ENCODE assay signal across 8 cellular contexts in the genomic region with DNA sequence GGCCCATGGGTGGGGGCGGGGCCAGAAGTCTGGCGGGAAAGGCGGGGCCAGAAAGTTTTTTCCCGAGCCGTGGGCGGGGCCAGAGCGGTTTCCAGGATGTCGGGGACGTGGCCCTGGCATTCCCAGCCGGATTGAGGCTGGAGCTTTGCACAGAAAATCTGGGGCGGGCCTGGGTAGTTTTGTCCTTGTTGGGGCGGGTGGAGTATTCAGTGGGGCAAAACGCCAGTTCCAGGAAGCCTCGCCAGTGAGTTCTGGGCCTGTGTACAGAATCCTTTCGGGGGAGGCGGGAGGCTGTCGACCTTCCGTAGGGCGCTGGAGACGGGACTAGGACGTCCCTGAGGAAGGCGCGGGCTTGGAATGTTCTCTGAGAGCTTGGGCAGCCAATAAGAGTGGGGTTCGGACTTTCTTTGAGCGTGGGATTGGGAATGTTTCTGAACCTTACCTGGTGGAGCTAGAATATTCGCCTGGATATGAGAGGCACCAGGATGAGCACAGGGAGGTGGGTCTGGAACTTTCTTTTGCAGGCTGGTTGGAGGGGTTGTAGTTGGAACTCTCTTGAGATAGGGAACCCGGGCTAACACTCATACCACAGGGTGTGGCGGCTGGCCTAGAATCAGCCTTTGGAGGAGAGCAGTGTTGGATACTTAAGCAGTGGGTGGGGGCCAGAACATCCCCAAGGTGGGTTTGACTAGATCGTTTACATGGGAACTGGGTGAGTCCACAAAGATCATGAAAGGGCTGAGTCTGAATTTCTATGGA. TPM values are rescaled to one million over a fixed set of nuclear protein-coding genes. Genes with fewer than 3 reads are reported as not detected.
DNase-seq lines count a peak whose midpoint lies in the region; ATAC-seq, FAIRE-seq and TF ChIP-seq lines count a peak whose summit lies in the region.

No MANE protein-coding gene starts in this region.

- FAIRE-seq in GM12878 (lab: Jason Lieb, UNC) (no peak), urothelium cell line (lab: Jason Lieb, UNC) (no peak)

- peak overlapping the region; percentile 97 for H3K4me2 ChIP-seq in GM12878 (ENCODE audit: control insufficient read depth, insufficient read depth)

- TF ChIP-seq POLR2A in GM12878 (IDR thresholded peaks at IDR 0.05; ENCODE audit: low read depth, low read length) (no peak), tibial nerve (IDR thresholded peaks at IDR 0.05) (peak; percentile 36 to 66)

- TF ChIP-seq EP300 in GM12878 (IDR thresholded peaks at IDR 0.05; ENCODE audit: borderline replicate concordance in 1 of 2, control insufficient read depth in 1 of 2, low read depth in 2 of 2, low read length in 2 of 2), result no peak
- TF ChIP-seq EP300 in tibial nerve (IDR thresholded peaks at IDR 0.05), result peak in 1 of 2 donors; percentile 85

- BruUV-seq in GM12878 (replicated peaks; lab: Mats Ljungman, UMichigan), result TSS peak; percentile 72

- H3K36me3 ChIP-seq in GM12878 (ENCODE audit: control insufficient read depth in 2 of 2, insufficient read depth in 2 of 2, low read length in 1 of 2), result peaks cover 8 to 12% of the 10 kb centered on the region in 2 experiments; a peak in 2 of 4 replicates
- peaks cover 13 to 27% (median 14%) of the 10 kb centered on the region in 4 donors for H3K36me3 ChIP-seq in liver (ENCODE audit: control insufficient read depth in 4 of 4, insufficient read depth in 3 of 4, low read depth in 1 of 4, low read length in 3 of 4)
- peaks cover 0 to 44% (median 16%) of the 10 kb centered on the region in 3 donors for H3K36me3 ChIP-seq in tibial nerve

- SMC1A ChIA-PET in GM12878 (lab: Charles Lee; ENCODE audit: uncharacterized antibody, unreplicated experiment), result interaction anchor here (1.1 to 1.4 kb wide), 3 partner anchors 15 to 70 kb away, joined by 3 to 9 read pairs (median 6); partner anchors contain the start of gene INAFM1

- ATAC-seq in HG03280 (IDR thresholded peaks at IDR 0.05; ENCODE audit: unreplicated experiment), result peak; percentile 0
- ATAC-seq in GM12878, result peak; percentile 19

- H3K9me3 ChIP-seq in GM12878 (replicated peaks; ENCODE audit: control insufficient read depth, insufficient read depth, low read length) (no peaks in the 10 kb centered on the region), liver (ENCODE audit: control insufficient read depth in 4 of 4, low read length in 3 of 4) (no peaks in the 10 kb centered on the region), tibial nerve (no peaks in the 10 kb centered on the region)

- WGBS in GM12878 (ENCODE audit: insufficient coverage, insufficient replicate concordance, low lambda C conversion rate, missing lambda C conversion rate), result 10% methylated on average over 29 of the region's 29 CpGs
- WGBS in liver, result 5% methylated on average over 29 of the region's 29 CpGs
- WGBS in tibial nerve, 2 donors, result 1 to 3% methylated on average over 28 to 29 of the region's 29 CpGs

- no peaks in the 10 kb centered on the region for H4K20me1 ChIP-seq in GM12878 (ENCODE audit: control insufficient read depth, insufficient read depth)

- H2AFZ ChIP-seq in GM12878 (ENCODE audit: control insufficient read depth, low read depth, low read length), result peak overlapping the region; percentile 51

- H3K27ac ChIP-seq in GM12878 (ENCODE audit: control insufficient read depth, insufficient read depth), result peak overlapping the region; percentile 86
- H3K27ac ChIP-seq in liver (ENCODE audit: low read depth in 1 of 2, low read length in 2 of 2), result peak overlapping the region; percentile 83 to 86
- H3K27ac ChIP-seq in tibial nerve, result peak overlapping the region; percentile 77 to 98 (median 90)

- no peak for TF ChIP-seq RAD21 in GM12878 (IDR thresholded peaks at IDR 0.05; ENCODE audit: insufficient read depth, low read depth, low read length)
- peak in 1 of 2 donors; percentile 47 for TF ChIP-seq RAD21 in liver (IDR thresholded peaks at IDR 0.05)

- H3K9ac ChIP-seq in GM12878 (ENCODE audit: control insufficient read depth, insufficient read depth, low read length), result peak overlapping the region; percentile 86
- H3K9ac ChIP-seq in liver (ENCODE audit: low read depth in 1 of 2, low read length in 2 of 2), result peak overlapping the region; percentile 61 to 67

- H3K4me1 ChIP-seq in GM12878 (ENCODE audit: control insufficient read depth, insufficient read depth, low read length) (peaks cover 11% of the 10 kb centered on the region), liver (ENCODE audit: control insufficient read depth in 4 of 4, insufficient read depth in 4 of 4, low read length in 3 of 4) (peaks cover 7 to 14% (median 10%) of the 10 kb centered on the region in 4 donors), tibial nerve (peaks cover 0 to 43% (median 20%) of the 10 kb centered on the region in 4 donors)

- POLR2A ChIA-PET in GM12878 (lab: Charles Lee), result interaction anchor here (1.3 to 3.2 kb wide), 5 partner anchors 13 to 92 kb away, joined by 4 to 39 read pairs (median 24); partner anchors contain the start of genes DHX34 and INAFM1

- DNase-seq in AG09309 (ENCODE audit: low read depth), result no peak
- DNase-seq in GM12878 (ENCODE audit: low read depth, low spot score), result no peak
- no peak for DNase-seq in tibial nerve (ENCODE audit: low spot score in 2 of 2)
- no peak for DNase-seq in NCI-H82 (lab: John Stamatoyannopoulos, UW)
- DNase-seq in effector CD4-positive, alpha-beta T cell, result no peak
- no peak for DNase-seq in urothelium cell line (ENCODE audit: low spot score)

- peaks cover 9% of the 10 kb centered on the region for H3K79me2 ChIP-seq in GM12878 (ENCODE audit: control insufficient read depth, insufficient read depth, low read length)

- TF ChIP-seq CTCF in AG09309 (IDR thresholded peaks at IDR 0.05; ENCODE audit: control insufficient read depth, insufficient read depth, low read depth, low read length, missing control alignments) (no peak), GM12878 (IDR thresholded peaks at IDR 0.05 in 2 of 3, conservative IDR thresholded peaks at IDR 0.05 in 1 of 3; ENCODE audit: control insufficient read depth in 2 of 3, extremely low read depth in 1 of 3, insufficient read depth in 1 of 3, low read depth in 3 of 3, low read length in 3 of 3) (no peak), liver (IDR thresholded peaks at IDR 0.05; ENCODE audit: low read depth, low read length, missing input control) (no peak), tibial nerve (IDR thresholded peaks at IDR 0.05) (peak in 1 of 5 experiments; percentile 22)

- H3K27me3 ChIP-seq in GM12878 (replicated peaks in 1 of 2; ENCODE audit: control insufficient read depth in 2 of 2, insufficient read depth in 2 of 2, low read length in 1 of 2), result no peaks in the 10 kb centered on the region
- no peaks in the 10 kb centered on the region for H3K27me3 ChIP-seq in liver (ENCODE audit: control insufficient read depth in 4 of 4, insufficient read depth in 4 of 4, low read length in 3 of 4)
- H3K27me3 ChIP-seq in tibial nerve, result no peaks in the 10 kb centered on the region

- H3K4me3 ChIP-seq in AG09309 (ENCODE audit: control insufficient read depth, low read depth, low read length) (peak overlapping the region; percentile 63), GM12878 (peak overlapping the region; percentile 86), liver (ENCODE audit: low read depth in 1 of 3, low read length in 3 of 3) (peak overlapping the region; percentile 43 to 67 (median 45)), tibial nerve (peak overlapping the region; percentile 23 to 78 (median 64))

- intact Hi-C loops in GM12878 (cut with micrococcal nuclease; ENCODE audit: unreplicated experiment), result loop anchor here (2.0 kb wide), 1 partner anchor 15 kb away; no protein-coding TSS in a partner anchor

- CTCF ChIA-PET in GM12878 (lab: Yijun Ruan, JAX), result interaction anchor here (0.6 to 2.6 kb wide), 5 partner anchors 11 to 210 kb away, joined by 3 to 57 read pairs (median 3); no protein-coding TSS in a partner anchor

- in situ Hi-C loops in GM12878 (cut with MboI), result no loop called here

- RAD21 ChIA-PET in GM12878 (lab: Charles Lee; ENCODE audit: unreplicated experiment), result interaction anchor here (1.0 to 2.1 kb wide), 5 partner anchors 17 to 47 kb away, joined by 3 to 39 read pairs (median 7); partner anchors contain the start of gene INAFM1

RNA-seq across cellular contexts. Expression of gene CCDC9, which starts 1.3 kb away (rescaled TPM):
- 10.2 and 14.9 TPM in 2 replicates for total RNA-seq in GM12878 (2013; cell fraction: nucleolus; rRNA removed)
- total RNA-seq in GM12878 (2014; rRNA removed) (6.4 and 7.1 TPM in 2 replicates), GM12878 (2014; rRNA removed; fragmentation: Illumina TruSeq; extraction: Trizol) (2.9 and 4.9 TPM in 2 replicates), GM12878 (2021) (16.7 and 17.5 TPM in 2 replicates), liver (1 to 10 TPM; 2.8 to 8.1 TPM), tibial nerve (10 to 100 TPM; 23.8 to 39.0 (median 32.7) TPM)
- polyA plus RNA-seq in GM12878 (2011; ENCODE audit: low read depth), result 5.3 TPM
- polyA plus RNA-seq in GM12878 (2011; rRNA removed) (3.3 and 3.9 TPM in 2 replicates), GM12878 (2014; fragmentation: Illumina TruSeq; extraction: Trizol) (1.7 and 7.7 TPM in 2 replicates), GM12878 (2014; fragmentation: Nextera tagmentation; extraction: Ambion mirVana) (under 1 TPM in 1 of 2 experiments, not detected in 1; 0.18 TPM), GM12878 (2014; rRNA removed) (10.1 and 13.2 TPM in 2 replicates), GM12878 (2016; fragmentation: Nextera tagmentation; extraction: Ambion mirVana) (1 to 10 TPM; 6.9 to 9.1 TPM), liver (1 to 10 TPM; 1.4 to 8.0 TPM)
- polyA plus RNA-seq in GM12878 (2011; cell fraction: cytosol; rRNA removed), result 4.2 and 4.4 TPM in 2 replicates
- polyA plus RNA-seq in GM12878 (2011; cell fraction: nucleus; rRNA removed), result 5.0 and 13.4 TPM in 2 replicates
- polyA plus RNA-seq in GM12878 (2012), result 13.9 and 24.3 TPM in 2 replicates
- polyA minus RNA-seq in GM12878 (2011; rRNA and poly(A)+ RNA removed), result 3.0 and 4.8 TPM in 2 replicates
- polyA minus RNA-seq in GM12878 (2011; cell fraction: cytosol; rRNA and poly(A)+ RNA removed), result 1.2 and 1.6 TPM in 2 replicates
- 2.0 and 2.3 TPM in 2 replicates for polyA minus RNA-seq in GM12878 (2011; cell fraction: nucleus; rRNA and poly(A)+ RNA removed)

RNA-seq across cellular contexts. Expression of gene INAFM1, which starts 17.1 kb away (rescaled TPM):
- total RNA-seq in GM12878 (2013; cell fraction: nucleolus; rRNA removed), result 1.2 and 2.7 TPM in 2 replicates
- total RNA-seq in GM12878 (2014; rRNA removed) (2.0 and 2.1 TPM in 2 replicates), GM12878 (2014; rRNA removed; fragmentation: Illumina TruSeq; extraction: Trizol) (0.51 and 0.63 TPM in 2 replicates), GM12878 (2021) (6.1 and 6.8 TPM in 2 replicates), liver (1 to 10 TPM; 1.5 to 2.0 TPM), tibial nerve (10 to 100 TPM in 3 of 4 donors, 1 to 10 TPM in 1; 9.6 to 33.9 (median 25.4) TPM)
- polyA plus RNA-seq in GM12878 (2011; ENCODE audit: low read depth), result 0.46 TPM
- polyA plus RNA-seq in GM12878 (2011; rRNA removed) (0.40 and 0.86 TPM in 2 replicates), GM12878 (2014; fragmentation: Illumina TruSeq; extraction: Trizol) (0.30 and 0.57 TPM in 2 replicates), GM12878 (2014; fragmentation: Nextera tagmentation; extraction: Ambion mirVana) (under 1 TPM in 1 of 2 experiments, not detected in 1; 0.58 TPM), GM12878 (2014; rRNA removed) (4.5 and 4.8 TPM in 2 replicates), GM12878 (2016; fragmentation: Nextera tagmentation; extraction: Ambion mirVana) (1 to 10 TPM; 1.1 to 1.4 TPM), liver (1 to 10 TPM; 1.8 to 2.5 TPM)
- polyA plus RNA-seq in GM12878 (2011; cell fraction: cytosol; rRNA removed), result 1.2 and 1.5 TPM in 2 replicates
- polyA plus RNA-seq in GM12878 (2011; cell fraction: nucleus; rRNA removed), result 4.8 and 6.7 TPM in 2 replicates
- 3.8 and 5.8 TPM in 2 replicates for polyA plus RNA-seq in GM12878 (2012)
- 0.57 TPM in 1 of 2 replicates, not detected in the other for polyA minus RNA-seq in GM12878 (2011; rRNA and poly(A)+ RNA removed)
- polyA minus RNA-seq in GM12878 (2011; cell fraction: cytosol; rRNA and poly(A)+ RNA removed), result 0.94 TPM in 1 of 2 replicates, not detected in the other
- 1.5 and 2.1 TPM in 2 replicates for polyA minus RNA-seq in GM12878 (2011; cell fraction: nucleus; rRNA and poly(A)+ RNA removed)

RNA-seq across cellular contexts. Expression of gene BBC3, which starts 26.6 kb away (rescaled TPM):
- total RNA-seq in GM12878 (2013; cell fraction: nucleolus; rRNA removed), result 12.0 and 13.5 TPM in 2 replicates
- total RNA-seq in GM12878 (2014; rRNA removed) (14.0 and 15.2 TPM in 2 replicates), GM12878 (2014; rRNA removed; fragmentation: Illumina TruSeq; extraction: Trizol) (6.2 and 6.5 TPM in 2 replicates), GM12878 (2021) (17.9 and 18.1 TPM in 2 replicates), liver (1 to 10 TPM; 1.0 to 2.1 TPM), tibial nerve (10 to 100 TPM in 1 of 4 donors, 1 to 10 TPM in 3; 2.8 to 11.0 (median 6.3) TPM)
- 2.0 TPM for polyA plus RNA-seq in GM12878 (2011; ENCODE audit: low read depth)
- polyA plus RNA-seq in GM12878 (2011; rRNA removed) (5.2 and 7.6 TPM in 2 replicates), GM12878 (2014; fragmentation: Illumina TruSeq; extraction: Trizol) (0.24 and 2.2 TPM in 2 replicates), GM12878 (2014; fragmentation: Nextera tagmentation; extraction: Ambion mirVana) (under 1 TPM; 0.10 to 0.27 TPM), GM12878 (2014; rRNA removed) (17.2 and 21.2 TPM in 2 replicates), GM12878 (2016; fragmentation: Nextera tagmentation; extraction: Ambion mirVana) (1 to 10 TPM; 7.5 to 7.8 TPM), liver (1 to 10 TPM in 1 of 2 donors, under 1 TPM in 1; 0.35 to 2.6 TPM)
- polyA plus RNA-seq in GM12878 (2011; cell fraction: cytosol; rRNA removed), result 11.6 and 16.6 TPM in 2 replicates
- 17.5 and 18.4 TPM in 2 replicates for polyA plus RNA-seq in GM12878 (2011; cell fraction: nucleus; rRNA removed)
- polyA plus RNA-seq in GM12878 (2012), result 13.0 and 15.8 TPM in 2 replicates
- 4.2 and 8.8 TPM in 2 replicates for polyA minus RNA-seq in GM12878 (2011; rRNA and poly(A)+ RNA removed)
- 7.2 and 9.5 TPM in 2 replicates for polyA minus RNA-seq in GM12878 (2011; cell fraction: cytosol; rRNA and poly(A)+ RNA removed)
- polyA minus RNA-seq in GM12878 (2011; cell fraction: nucleus; rRNA and poly(A)+ RNA removed), result 5.4 and 8.3 TPM in 2 replicates

RNA-seq across cellular contexts. Expression of gene C5AR1, which starts 52.1 kb away (rescaled TPM):
- total RNA-seq in GM12878 (2013; cell fraction: nucleolus; rRNA removed), result 1.2 and 1.5 TPM in 2 replicates
- 0.05 and 0.17 TPM in 2 replicates for total RNA-seq in GM12878 (2014; rRNA removed)
- total RNA-seq in GM12878 (2014; rRNA removed; fragmentation: Illumina TruSeq; extraction: Trizol), result 0.04 and 0.09 TPM in 2 replicates
- total RNA-seq in GM12878 (2021), result 0.13 and 0.26 TPM in 2 replicates
- polyA plus RNA-seq in GM12878 (2011; ENCODE audit: low read depth), result 0.10 TPM
- 0.40 and 1.5 TPM in 2 replicates for polyA plus RNA-seq in GM12878 (2011; rRNA removed)
- 1.1 and 1.3 TPM in 2 replicates for polyA plus RNA-seq in GM12878 (2011; cell fraction: cytosol; rRNA removed)
- polyA plus RNA-seq in GM12878 (2011; cell fraction: nucleus; rRNA removed), result 0.55 and 1.2 TPM in 2 replicates
- polyA plus RNA-seq in GM12878 (2012), result 0.32 and 0.46 TPM in 2 replicates
- 0.15 TPM in 1 of 2 replicates, not detected in the other for polyA plus RNA-seq in GM12878 (2014; fragmentation: Illumina TruSeq; extraction: Trizol)
- polyA plus RNA-seq in GM12878 (2014; fragmentation: Nextera tagmentation; extraction: Ambion mirVana), result under 1 TPM; 0.07 to 0.19 TPM
- polyA plus RNA-seq in GM12878 (2014; rRNA removed), result 0.06 and 0.15 TPM in 2 replicates
- polyA plus RNA-seq in GM12878 (2016; fragmentation: Nextera tagmentation; extraction: Ambion mirVana), result under 1 TPM; 0.27 to 0.29 TPM
- 0.67 and 1.9 TPM in 2 replicates for polyA minus RNA-seq in GM12878 (2011; rRNA and poly(A)+ RNA removed)
- polyA minus RNA-seq in GM12878 (2011; cell fraction: cytosol; rRNA and poly(A)+ RNA removed), result 0.94 and 2.4 TPM in 2 replicates
- polyA minus RNA-seq in GM12878 (2011; cell fraction: nucleus; rRNA and poly(A)+ RNA removed), result 0.12 and 0.19 TPM in 2 replicates
- 1 to 10 TPM; 1.8 to 5.3 TPM for total RNA-seq in liver
- polyA plus RNA-seq in liver, result 1 to 10 TPM; 2.5 to 3.9 TPM
- 10 to 100 TPM in 3 of 4 donors, 1 to 10 TPM in 1; 5.0 to 34.5 (median 12.7) TPM for total RNA-seq in tibial nerve
